ENCODE assay signal across 1 cellular context in the genomic region with DNA sequence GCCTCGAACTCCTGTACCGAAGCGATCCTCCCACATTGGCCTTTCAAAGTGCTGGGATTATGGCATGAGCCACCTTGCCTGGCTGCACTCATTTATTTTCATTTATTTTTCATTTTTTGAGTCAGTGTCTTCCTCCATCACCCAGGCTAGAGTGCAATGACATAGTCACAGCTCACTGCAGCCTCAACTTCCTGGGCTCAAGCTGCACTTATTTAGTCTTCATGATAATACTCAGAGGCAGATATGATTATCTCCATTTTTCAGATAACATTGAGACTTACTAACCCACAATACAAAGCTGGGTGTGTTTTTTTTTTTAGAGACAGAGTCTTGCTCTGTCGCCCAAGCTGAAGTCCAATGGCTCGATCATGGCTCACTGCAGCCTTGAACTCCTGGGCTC.
TF ChIP-seq lines count a peak whose summit lies in the region.

No MANE protein-coding gene starts in this region.

TF ChIP-seq in HepG2, 621 proteins besides CTCF, POLR2A, EP300 and RAD21:
- TF ChIP-seq ZNF446 (CRISPR knock-in tag; IDR thresholded peaks at IDR 0.05), result no peak
- TF ChIP-seq NCOA1 (CRISPR knock-in tag; IDR thresholded peaks at IDR 0.05), result no peak
- no peak for TF ChIP-seq MAZ (IDR thresholded peaks at IDR 0.05; ENCODE audit: borderline replicate concordance, low read depth, low read length)
- TF ChIP-seq MAZ (CRISPR knock-in tag; IDR thresholded peaks at IDR 0.05; ENCODE audit: low read depth), result no peak
- no peak for TF ChIP-seq ZBTB8A (CRISPR knock-in tag; IDR thresholded peaks at IDR 0.05; ENCODE audit: borderline replicate concordance, low read depth)
- TF ChIP-seq, protein P1, sequence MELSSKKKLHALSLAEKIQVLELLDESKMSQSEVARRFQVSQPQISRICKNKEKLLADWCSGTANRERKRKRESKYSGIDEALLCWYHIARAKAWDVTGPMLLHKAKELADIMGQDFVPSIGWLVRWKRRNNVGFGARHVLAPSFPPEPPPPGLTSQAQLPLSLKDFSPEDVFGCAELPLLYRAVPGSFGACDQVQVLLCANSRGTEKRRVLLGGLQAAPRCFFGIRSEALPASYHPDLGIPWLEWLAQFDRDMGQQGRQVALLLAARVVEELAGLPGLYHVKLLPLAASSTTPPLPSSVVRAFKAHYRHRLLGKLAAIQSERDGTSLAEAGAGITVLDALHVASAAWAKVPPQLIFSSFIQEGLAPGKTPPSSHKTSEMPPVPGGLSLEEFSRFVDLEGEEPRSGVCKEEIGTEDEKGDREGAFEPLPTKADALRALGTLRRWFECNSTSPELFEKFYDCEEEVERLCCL (CRISPR knock-in tag; IDR thresholded peaks at IDR 0.05; ENCODE audit: borderline replicate concordance), result no peak
- TF ChIP-seq KLF12 (CRISPR knock-in tag; IDR thresholded peaks at IDR 0.05; ENCODE audit: borderline replicate concordance), result no peak
- TF ChIP-seq ZC3H4 (CRISPR knock-in tag; IDR thresholded peaks at IDR 0.05; ENCODE audit: borderline replicate concordance), result no peak
- TF ChIP-seq, protein P2, sequence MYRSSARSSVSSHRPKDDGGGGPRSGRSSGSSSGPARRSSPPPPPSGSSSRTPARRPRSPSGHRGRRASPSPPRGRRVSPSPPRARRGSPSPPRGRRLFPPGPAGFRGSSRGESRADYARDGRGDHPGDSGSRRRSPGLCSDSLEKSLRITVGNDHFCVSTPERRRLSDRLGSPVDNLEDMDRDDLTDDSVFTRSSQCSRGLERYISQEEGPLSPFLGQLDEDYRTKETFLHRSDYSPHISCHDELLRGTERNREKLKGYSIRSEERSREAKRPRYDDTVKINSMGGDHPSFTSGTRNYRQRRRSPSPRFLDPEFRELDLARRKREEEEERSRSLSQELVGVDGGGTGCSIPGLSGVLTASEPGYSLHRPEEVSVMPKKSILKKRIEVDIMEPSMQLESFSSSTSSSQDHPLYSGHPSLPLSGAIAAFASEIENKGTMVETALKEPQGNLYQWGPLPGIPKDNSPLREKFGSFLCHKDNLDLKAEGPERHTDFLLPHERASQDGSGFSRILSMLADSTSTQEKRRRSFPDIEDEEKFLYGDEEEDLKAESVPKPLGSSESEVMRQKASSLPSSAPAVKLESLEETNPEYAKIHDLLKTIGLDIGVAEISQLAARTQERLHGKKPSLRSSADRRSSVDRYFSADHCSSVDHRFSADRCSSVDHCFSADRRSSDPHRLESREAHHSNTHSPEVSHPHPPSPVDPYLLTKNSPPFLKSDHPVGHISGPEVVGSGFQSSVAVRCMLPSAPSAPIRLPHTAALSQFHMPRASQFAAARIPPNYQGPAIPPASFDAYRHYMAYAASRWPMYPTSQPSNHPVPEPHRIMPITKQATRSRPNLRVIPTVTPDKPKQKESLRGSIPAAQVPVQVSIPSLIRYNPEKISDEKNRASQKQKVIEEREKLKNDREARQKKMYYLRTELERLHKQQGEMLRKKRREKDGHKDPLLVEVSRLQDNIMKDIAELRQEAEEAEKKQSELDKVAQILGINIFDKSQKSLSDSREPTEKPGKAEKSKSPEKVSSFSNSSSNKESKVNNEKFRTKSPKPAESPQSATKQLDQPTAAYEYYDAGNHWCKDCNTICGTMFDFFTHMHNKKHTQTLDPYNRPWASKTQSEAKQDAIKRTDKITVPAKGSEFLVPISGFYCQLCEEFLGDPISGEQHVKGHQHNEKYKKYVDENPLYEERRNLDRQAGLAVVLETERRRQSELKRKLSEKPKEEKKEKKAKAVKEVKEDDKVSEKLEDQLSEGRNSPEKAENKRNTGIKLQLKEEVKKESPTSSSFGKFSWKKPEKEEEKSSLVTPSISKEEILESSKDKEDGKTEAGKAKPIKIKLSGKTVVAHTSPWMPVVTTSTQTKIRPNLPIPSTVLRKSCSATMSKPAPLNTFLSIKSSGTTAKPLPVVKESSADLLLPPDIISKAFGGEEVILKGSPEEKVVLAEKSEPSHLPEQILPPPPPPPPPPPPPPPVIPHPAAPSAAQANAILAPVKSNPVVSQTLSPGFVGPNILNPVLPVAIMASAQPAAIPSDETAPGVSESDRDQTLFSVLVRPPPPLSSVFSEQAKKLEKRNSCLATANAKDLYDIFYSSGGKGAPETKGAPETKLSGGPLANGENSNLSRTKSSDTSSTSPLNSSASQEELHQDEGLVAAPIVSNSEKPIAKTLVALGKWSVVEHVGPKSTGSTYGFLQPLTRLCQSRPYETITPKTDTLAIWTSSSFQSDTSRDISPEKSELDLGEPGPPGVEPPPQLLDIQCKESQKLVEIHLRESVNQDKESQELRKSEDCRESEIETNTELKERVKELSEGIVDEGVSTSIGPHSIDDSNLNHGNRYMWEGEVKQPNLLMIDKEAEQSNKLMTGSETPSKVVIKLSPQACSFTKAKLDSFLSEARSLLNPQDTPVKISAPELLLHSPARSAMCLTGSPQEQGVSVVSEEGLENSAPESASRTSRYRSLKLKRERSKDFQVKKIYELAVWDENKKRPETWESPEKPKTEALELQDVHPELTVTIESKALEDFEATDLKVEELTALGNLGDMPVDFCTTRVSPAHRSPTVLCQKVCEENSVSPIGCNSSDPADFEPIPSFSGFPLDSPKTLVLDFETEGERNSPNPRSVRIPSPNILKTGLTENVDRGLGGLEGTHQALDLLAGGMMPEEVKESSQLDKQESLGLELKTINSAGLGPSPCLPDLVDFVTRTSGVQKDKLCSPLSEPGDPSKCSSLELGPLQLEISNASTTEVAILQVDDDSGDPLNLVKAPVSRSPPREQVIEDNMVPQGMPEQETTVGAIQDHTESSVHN (CRISPR knock-in tag; IDR thresholded peaks at IDR 0.05), result no peak
- no peak for TF ChIP-seq HNRNPL (IDR thresholded peaks at IDR 0.05; ENCODE audit: low read depth, low read length)
- no peak for TF ChIP-seq ZNF230 (CRISPR knock-in tag; IDR thresholded peaks at IDR 0.05)
- no peak for TF ChIP-seq BORCS8-MEF2B (CRISPR knock-in tag; IDR thresholded peaks at IDR 0.05)
- no peak for TF ChIP-seq MXD4 (CRISPR knock-in tag; IDR thresholded peaks at IDR 0.05)
- TF ChIP-seq RFX1 (IDR thresholded peaks at IDR 0.05), result no peak
- TF ChIP-seq GABPA (IDR thresholded peaks at IDR 0.05; ENCODE audit: low read depth, low read length), result no peak
- no peak for TF ChIP-seq GABPA (CRISPR knock-in tag; IDR thresholded peaks at IDR 0.05; ENCODE audit: low read depth)
- TF ChIP-seq NCOR1 (IDR thresholded peaks at IDR 0.05; ENCODE audit: borderline replicate concordance, low read length), result no peak
